20 cellular contexts compared by ENCODE assay signal in genomic region chr9:105673850-105674387, GRCh38. TPM values are rescaled to one million over a fixed set of nuclear protein-coding genes. Genes with fewer than 3 reads are reported as not detected.
"Had no signal": no experiment of that assay in that cellular context is flagged by ENCODE, and none has a peak within 500 bp of the region (broad histone marks: within the 10 kb centered on the region; RNA-seq: fewer than 3 reads in every experiment).

No MANE protein-coding gene starts in this region.

- H3K9me3 ChIP-seq: gastroesophageal sphincter, heart left ventricle, left ventricle myocardium inferior, sigmoid colon had no signal

- FAIRE-seq: colon had no signal

- H3K36me3 Mint-ChIP-seq: brain; stimulated activated effector memory CD8-positive, alpha-beta T cell treated with anti-CD3 and anti-CD28 coated beads, Interleukin-12 subunit alpha, Interleukin-12 subunit beta, amount 100 ng/mL, for 72 hours had no signal

- H3K9me3 Mint-ChIP-seq: activated CD4-positive, alpha-beta T cell treated with anti-CD3 and anti-CD28 coated beads, Interleukin-2, amount 10 ng/mL, durations not matched to agents 24 days and 14 days; activated CD8-positive, alpha-beta T cell treated with anti-CD3 and anti-CD28 coated beads for 36 hours; activated T-helper 17 cell treated with anti-CD3 and anti-CD28 coated beads, Interleukin-2, amount 50 U/mL, for 72 hours; brain; nephron progenitor cell; stimulated activated effector memory CD8-positive, alpha-beta T cell treated with anti-CD3 and anti-CD28 coated beads, Interleukin-12 subunit alpha, Interleukin-12 subunit beta, amount 100 ng/mL, for 72 hours; T-helper 2 cell treated with Interferon-gamma antibody and Interleukin-4, amounts not matched to agents 5 μg/mL and 100 μg/mL, for 36 hours had no signal

- H3K27ac Mint-ChIP-seq: activated CD4-positive, alpha-beta T cell treated with anti-CD3 and anti-CD28 coated beads, Interleukin-2, amount 10 ng/mL, durations not matched to agents 24 days and 14 days; activated CD8-positive, alpha-beta T cell treated with anti-CD3 and anti-CD28 coated beads for 36 hours; activated T-helper 17 cell treated with anti-CD3 and anti-CD28 coated beads, Interleukin-2, amount 50 U/mL, for 72 hours; nephron progenitor cell; stimulated activated effector memory CD8-positive, alpha-beta T cell treated with anti-CD3 and anti-CD28 coated beads, Interleukin-12 subunit alpha, Interleukin-12 subunit beta, amount 100 ng/mL, for 72 hours; T-helper 2 cell treated with Interferon-gamma antibody and Interleukin-4, amounts not matched to agents 5 μg/mL and 100 μg/mL, for 36 hours had no signal

- H3K36me3 ChIP-seq: gastroesophageal sphincter, heart left ventricle, left ventricle myocardium inferior, sigmoid colon had no signal

- DNase-seq: activated CD4-positive, alpha-beta T cell treated with anti-CD3 and anti-CD28 coated beads, Interleukin-2, amount 10 ng/mL, durations not matched to agents 24 days and 14 days; activated CD8-positive, alpha-beta T cell treated with anti-CD3 and anti-CD28 coated beads for 36 hours; activated naive CD4-positive, alpha-beta T cell treated with Interleukin-2 at 50 U/mL for 16 hours; activated T-cell treated with anti-CD3 and anti-CD28 coated beads, Interleukin-2, amount 50 U/mL, for 1 hour; caudate nucleus; heart left ventricle; kidney glomerular epithelial cell; left ventricle myocardium inferior; nephron progenitor cell; nucleus accumbens; sigmoid colon; stimulated activated CD4-positive, alpha-beta T cell treated with anti-CD3 and anti-CD28 coated beads, Interleukin-4, amount 100 ng/mL, for 24 hours had no signal

- H3K4me1 Mint-ChIP-seq: activated CD4-positive, alpha-beta T cell treated with anti-CD3 and anti-CD28 coated beads, Interleukin-2, amount 10 ng/mL, durations not matched to agents 24 days and 14 days; activated T-helper 17 cell treated with anti-CD3 and anti-CD28 coated beads, Interleukin-2, amount 50 U/mL, for 72 hours; stimulated activated effector memory CD8-positive, alpha-beta T cell treated with anti-CD3 and anti-CD28 coated beads, Interleukin-12 subunit alpha, Interleukin-12 subunit beta, amount 100 ng/mL, for 72 hours had no signal

- H3K4me3 Mint-ChIP-seq: activated CD4-positive, alpha-beta T cell treated with anti-CD3 and anti-CD28 coated beads, Interleukin-2, amount 10 ng/mL, durations not matched to agents 24 days and 14 days; activated CD8-positive, alpha-beta T cell treated with anti-CD3 and anti-CD28 coated beads for 36 hours; activated T-helper 17 cell treated with anti-CD3 and anti-CD28 coated beads, Interleukin-2, amount 50 U/mL, for 72 hours; brain; nephron progenitor cell; stimulated activated effector memory CD8-positive, alpha-beta T cell treated with anti-CD3 and anti-CD28 coated beads, Interleukin-12 subunit alpha, Interleukin-12 subunit beta, amount 100 ng/mL, for 72 hours; T-helper 2 cell treated with Interferon-gamma antibody and Interleukin-4, amounts not matched to agents 5 μg/mL and 100 μg/mL, for 36 hours had no signal

- H3K27ac ChIP-seq: gastroesophageal sphincter, heart left ventricle, left ventricle myocardium inferior, sigmoid colon had no signal

- H3K4me1 ChIP-seq: gastroesophageal sphincter, heart left ventricle, left ventricle myocardium inferior, sigmoid colon had no signal

- ATAC-seq: activated CD8-positive, alpha-beta T cell treated with anti-CD3 and anti-CD28 coated beads for 36 hours; activated T-helper 17 cell treated with anti-CD3 and anti-CD28 coated beads, Interleukin-2, amount 50 U/mL, for 72 hours; esophagus mucosa; gastroesophageal sphincter; heart left ventricle; stimulated activated effector memory CD8-positive, alpha-beta T cell treated with anti-CD3 and anti-CD28 coated beads, Interleukin-12 subunit alpha, Interleukin-12 subunit beta, amount 100 ng/mL, for 72 hours had no signal

- H3K4me3 ChIP-seq: gastroesophageal sphincter, heart left ventricle, left ventricle myocardium inferior, sigmoid colon had no signal

RNA-seq across cellular contexts. Expression of gene TAL2, which starts 11.7 kb away (rescaled TPM):
- total RNA-seq: activated CD4-positive, alpha-beta T cell treated with anti-CD3 and anti-CD28 coated beads, Interleukin-2, amount 10 ng/mL, durations not matched to agents 24 days and 14 days; activated CD8-positive, alpha-beta T cell treated with anti-CD3 and anti-CD28 coated beads for 36 hours; activated T-helper 17 cell treated with anti-CD3 and anti-CD28 coated beads, Interleukin-2, amount 50 U/mL, for 72 hours; esophagus mucosa; gastroesophageal sphincter; heart left ventricle; left ventricle myocardium inferior; sigmoid colon had no signal
- polyA plus RNA-seq: sigmoid colon, urinary bladder had no signal
